Comparison of ENCODE assay signal across 1 cellular context in the genomic region with DNA sequence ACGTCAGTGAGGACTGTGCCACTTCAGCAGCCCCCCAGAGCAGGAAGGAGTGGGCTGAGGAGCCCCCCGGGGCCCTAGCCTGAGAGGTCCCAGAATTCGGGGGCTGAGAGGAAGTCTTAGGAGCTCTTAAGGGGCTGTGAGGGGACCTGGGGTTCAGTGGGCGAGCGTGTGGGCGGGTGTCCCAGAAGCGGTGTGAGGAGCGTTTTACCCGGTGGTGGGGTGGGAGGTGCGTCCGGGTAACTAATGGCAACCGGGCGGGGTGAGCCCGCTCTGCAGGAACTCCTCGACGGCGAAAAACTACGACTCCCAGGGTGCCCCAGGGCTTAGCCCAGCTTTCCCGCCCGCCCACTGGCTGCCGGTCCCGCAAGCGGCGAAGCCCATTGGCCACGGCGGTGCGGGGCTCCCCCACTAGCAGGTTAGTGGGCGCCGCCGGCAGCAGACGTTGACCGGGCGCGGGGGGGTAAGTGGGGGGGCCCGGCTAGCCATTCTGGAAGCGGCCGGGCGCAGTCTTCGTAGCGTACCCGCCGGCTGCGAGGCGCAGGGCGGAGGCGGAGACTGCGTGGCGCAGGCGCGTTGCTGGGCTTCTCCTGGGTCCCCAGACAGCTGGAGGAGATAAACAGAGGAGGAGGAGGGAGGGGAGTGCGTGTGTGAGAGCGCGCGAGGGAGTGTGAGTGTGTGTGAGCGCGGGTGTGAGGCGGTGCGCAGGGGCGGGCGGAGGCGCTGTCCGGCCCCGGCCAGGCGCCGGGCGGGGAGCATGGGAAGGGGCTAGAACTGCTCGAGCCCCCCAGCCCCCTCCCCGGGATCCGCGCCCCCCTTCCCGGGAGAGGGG.
TF ChIP-seq lines count a peak whose summit lies in the region.

Gene WDTC1, plus strand, starts transcription at position 579 of the 829 bp plus-strand sequence. CDS start 26,423 bp downstream, outside the sequence.

TF ChIP-seq in GM12878, 131 proteins besides CTCF, POLR2A, EP300 and RAD21 (continued from another document and continues in another):
- TF ChIP-seq REST (IDR thresholded peaks at IDR 0.05; ENCODE audit: low read depth, low read length) (no peak), SRF (IDR thresholded peaks at IDR 0.05; ENCODE audit: low read depth in 2 of 2, low read length in 2 of 2) (no peak), SPI1 (IDR thresholded peaks at IDR 0.05; ENCODE audit: borderline replicate concordance, insufficient read depth, low read depth, low read length) (no peak), TAF1 (IDR thresholded peaks at IDR 0.05; ENCODE audit: borderline replicate concordance, low read depth, low read length) (no peak), NFIC (IDR thresholded peaks at IDR 0.05; ENCODE audit: low read depth, low read length) (no peak), CREM (IDR thresholded peaks at IDR 0.05; ENCODE audit: low read depth) (peak; percentile 90), TCF3 (IDR thresholded peaks at IDR 0.05; ENCODE audit: borderline replicate concordance, insufficient read depth, low read depth, low read length) (peak; percentile 77; the same call in 1 of the 2 replicates), MTA2 (IDR thresholded peaks at IDR 0.05; ENCODE audit: low read depth) (no peak), ASH2L (IDR thresholded peaks at IDR 0.05; ENCODE audit: borderline replicate concordance, low read depth) (no peak), SP1 (IDR thresholded peaks at IDR 0.05; ENCODE audit: low read depth, low read length) (peak; percentile 89), SMAD5 (IDR thresholded peaks at IDR 0.05; ENCODE audit: low read depth) (no peak), RFX5 (IDR thresholded peaks at IDR 0.05; ENCODE audit: low read depth, low read length) (0 out of 2 replicates have a peak, but pooled peaks have one; percentile 41), RCOR1 (conservative IDR thresholded peaks at IDR 0.05; ENCODE audit: low read depth, low read length) (0 out of 2 replicates have a peak, but pooled peaks have one; percentile 60), RBBP5 (conservative IDR thresholded peaks at IDR 0.05) (no peak), ZNF384 (IDR thresholded peaks at IDR 0.05; ENCODE audit: borderline replicate concordance, low read depth, low read length) (no peak), ZBTB11 (CRISPR knock-in tag; IDR thresholded peaks at IDR 0.05) (no peak), ELK1 (IDR thresholded peaks at IDR 0.05; ENCODE audit: low read depth, low read length) (no peak), E2F8 (IDR thresholded peaks at IDR 0.05; ENCODE audit: low read depth, partially characterized antibody) (no peak), KAT2A (conservative IDR thresholded peaks at IDR 0.05; ENCODE audit: control insufficient read depth, low read depth, low read length) (no peak), ZNF24 (IDR thresholded peaks at IDR 0.05) (no peak)
- TF ChIP-seq, protein P1, sequence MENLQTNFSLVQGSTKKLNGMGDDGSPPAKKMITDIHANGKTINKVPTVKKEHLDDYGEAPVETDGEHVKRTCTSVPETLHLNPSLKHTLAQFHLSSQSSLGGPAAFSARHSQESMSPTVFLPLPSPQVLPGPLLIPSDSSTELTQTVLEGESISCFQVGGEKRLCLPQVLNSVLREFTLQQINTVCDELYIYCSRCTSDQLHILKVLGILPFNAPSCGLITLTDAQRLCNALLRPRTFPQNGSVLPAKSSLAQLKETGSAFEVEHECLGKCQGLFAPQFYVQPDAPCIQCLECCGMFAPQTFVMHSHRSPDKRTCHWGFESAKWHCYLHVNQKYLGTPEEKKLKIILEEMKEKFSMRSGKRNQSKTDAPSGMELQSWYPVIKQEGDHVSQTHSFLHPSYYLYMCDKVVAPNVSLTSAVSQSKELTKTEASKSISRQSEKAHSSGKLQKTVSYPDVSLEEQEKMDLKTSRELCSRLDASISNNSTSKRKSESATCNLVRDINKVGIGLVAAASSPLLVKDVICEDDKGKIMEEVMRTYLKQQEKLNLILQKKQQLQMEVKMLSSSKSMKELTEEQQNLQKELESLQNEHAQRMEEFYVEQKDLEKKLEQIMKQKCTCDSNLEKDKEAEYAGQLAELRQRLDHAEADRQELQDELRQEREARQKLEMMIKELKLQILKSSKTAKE (IDR thresholded peaks at IDR 0.05; ENCODE audit: low read depth, poor library complexity, severe bottlenecking): no peak
- TF ChIP-seq, protein P2, sequence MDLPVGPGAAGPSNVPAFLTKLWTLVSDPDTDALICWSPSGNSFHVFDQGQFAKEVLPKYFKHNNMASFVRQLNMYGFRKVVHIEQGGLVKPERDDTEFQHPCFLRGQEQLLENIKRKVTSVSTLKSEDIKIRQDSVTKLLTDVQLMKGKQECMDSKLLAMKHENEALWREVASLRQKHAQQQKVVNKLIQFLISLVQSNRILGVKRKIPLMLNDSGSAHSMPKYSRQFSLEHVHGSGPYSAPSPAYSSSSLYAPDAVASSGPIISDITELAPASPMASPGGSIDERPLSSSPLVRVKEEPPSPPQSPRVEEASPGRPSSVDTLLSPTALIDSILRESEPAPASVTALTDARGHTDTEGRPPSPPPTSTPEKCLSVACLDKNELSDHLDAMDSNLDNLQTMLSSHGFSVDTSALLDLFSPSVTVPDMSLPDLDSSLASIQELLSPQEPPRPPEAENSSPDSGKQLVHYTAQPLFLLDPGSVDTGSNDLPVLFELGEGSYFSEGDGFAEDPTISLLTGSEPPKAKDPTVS (IDR thresholded peaks at IDR 0.05; ENCODE audit: low read depth, low read length): no peak
- TF ChIP-seq, protein P3, sequence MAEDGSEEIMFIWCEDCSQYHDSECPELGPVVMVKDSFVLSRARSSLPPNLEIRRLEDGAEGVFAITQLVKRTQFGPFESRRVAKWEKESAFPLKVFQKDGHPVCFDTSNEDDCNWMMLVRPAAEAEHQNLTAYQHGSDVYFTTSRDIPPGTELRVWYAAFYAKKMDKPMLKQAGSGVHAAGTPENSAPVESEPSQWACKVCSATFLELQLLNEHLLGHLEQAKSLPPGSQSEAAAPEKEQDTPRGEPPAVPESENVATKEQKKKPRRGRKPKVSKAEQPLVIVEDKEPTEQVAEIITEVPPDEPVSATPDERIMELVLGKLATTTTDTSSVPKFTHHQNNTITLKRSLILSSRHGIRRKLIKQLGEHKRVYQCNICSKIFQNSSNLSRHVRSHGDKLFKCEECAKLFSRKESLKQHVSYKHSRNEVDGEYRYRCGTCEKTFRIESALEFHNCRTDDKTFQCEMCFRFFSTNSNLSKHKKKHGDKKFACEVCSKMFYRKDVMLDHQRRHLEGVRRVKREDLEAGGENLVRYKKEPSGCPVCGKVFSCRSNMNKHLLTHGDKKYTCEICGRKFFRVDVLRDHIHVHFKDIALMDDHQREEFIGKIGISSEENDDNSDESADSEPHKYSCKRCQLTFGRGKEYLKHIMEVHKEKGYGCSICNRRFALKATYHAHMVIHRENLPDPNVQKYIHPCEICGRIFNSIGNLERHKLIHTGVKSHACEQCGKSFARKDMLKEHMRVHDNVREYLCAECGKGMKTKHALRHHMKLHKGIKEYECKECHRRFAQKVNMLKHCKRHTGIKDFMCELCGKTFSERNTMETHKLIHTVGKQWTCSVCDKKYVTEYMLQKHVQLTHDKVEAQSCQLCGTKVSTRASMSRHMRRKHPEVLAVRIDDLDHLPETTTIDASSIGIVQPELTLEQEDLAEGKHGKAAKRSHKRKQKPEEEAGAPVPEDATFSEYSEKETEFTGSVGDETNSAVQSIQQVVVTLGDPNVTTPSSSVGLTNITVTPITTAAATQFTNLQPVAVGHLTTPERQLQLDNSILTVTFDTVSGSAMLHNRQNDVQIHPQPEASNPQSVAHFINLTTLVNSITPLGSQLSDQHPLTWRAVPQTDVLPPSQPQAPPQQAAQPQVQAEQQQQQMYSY (CRISPR knock-in tag; IDR thresholded peaks at IDR 0.05): no peak
- TF ChIP-seq, protein P4, sequence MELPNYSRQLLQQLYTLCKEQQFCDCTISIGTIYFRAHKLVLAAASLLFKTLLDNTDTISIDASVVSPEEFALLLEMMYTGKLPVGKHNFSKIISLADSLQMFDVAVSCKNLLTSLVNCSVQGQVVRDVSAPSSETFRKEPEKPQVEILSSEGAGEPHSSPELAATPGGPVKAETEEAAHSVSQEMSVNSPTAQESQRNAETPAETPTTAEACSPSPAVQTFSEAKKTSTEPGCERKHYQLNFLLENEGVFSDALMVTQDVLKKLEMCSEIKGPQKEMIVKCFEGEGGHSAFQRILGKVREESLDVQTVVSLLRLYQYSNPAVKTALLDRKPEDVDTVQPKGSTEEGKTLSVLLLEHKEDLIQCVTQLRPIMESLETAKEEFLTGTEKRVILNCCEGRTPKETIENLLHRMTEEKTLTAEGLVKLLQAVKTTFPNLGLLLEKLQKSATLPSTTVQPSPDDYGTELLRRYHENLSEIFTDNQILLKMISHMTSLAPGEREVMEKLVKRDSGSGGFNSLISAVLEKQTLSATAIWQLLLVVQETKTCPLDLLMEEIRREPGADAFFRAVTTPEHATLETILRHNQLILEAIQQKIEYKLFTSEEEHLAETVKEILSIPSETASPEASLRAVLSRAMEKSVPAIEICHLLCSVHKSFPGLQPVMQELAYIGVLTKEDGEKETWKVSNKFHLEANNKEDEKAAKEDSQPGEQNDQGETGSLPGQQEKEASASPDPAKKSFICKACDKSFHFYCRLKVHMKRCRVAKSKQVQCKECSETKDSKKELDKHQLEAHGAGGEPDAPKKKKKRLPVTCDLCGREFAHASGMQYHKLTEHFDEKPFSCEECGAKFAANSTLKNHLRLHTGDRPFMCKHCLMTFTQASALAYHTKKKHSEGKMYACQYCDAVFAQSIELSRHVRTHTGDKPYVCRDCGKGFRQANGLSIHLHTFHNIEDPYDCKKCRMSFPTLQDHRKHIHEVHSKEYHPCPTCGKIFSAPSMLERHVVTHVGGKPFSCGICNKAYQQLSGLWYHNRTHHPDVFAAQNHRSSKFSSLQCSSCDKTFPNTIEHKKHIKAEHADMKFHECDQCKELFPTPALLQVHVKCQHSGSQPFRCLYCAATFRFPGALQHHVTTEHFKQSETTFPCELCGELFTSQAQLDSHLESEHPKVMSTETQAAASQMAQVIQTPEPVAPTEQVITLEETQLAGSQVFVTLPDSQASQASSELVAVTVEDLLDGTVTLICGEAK (IDR thresholded peaks at IDR 0.05; ENCODE audit: borderline replicate concordance): no peak; the same call in 1 of the 2 replicates
